ENCODE assay signal across 10 cellular contexts in the genomic region with DNA sequence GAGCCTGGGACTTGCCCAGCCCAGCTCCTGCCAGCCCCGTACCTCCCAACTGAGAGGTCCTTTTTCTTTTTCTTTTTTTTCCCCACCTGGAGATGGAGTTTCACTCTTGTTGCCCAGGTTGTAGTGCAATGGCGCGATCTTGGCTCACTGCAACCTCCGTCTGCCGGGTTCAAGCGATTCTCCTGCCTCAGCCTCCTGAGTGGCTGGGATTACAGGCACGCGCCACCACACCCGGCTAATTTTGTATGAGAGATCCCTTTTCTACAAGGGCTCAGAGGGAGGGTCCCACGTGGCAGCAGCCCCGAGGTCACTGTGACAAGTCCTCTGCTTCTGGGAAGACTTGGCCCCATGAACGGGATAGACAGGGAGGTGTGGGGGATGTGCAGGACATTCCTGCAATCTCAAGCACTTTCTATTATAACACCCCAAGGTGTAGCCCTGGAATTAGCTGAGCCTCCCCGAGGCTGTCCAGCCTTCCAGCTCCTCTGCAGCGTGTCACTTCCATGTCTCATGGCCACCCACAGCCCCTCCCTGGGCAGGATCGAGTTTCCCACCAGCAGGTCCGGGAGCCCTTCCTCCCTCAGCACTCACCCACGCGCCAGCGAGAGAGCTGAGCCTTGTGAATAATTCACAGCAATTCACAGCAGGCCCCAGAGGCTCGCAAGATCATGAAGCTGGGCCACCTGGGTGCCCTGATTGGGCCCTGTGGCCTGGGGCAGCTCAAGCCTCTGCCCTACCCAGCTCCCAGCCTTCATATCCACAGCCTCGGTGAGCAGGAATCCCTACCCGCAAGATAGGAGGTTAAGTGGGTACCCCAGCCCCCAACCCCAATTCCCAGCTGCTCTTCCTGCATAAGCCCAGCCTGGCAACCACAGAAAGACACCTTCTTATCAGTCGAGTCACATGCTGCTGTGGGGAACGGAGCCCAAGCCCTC. TPM values are rescaled to one million over a fixed set of nuclear protein-coding genes. Genes with fewer than 3 reads are reported as not detected.
DNase-seq lines count a peak whose midpoint lies in the region; ATAC-seq, FAIRE-seq and TF ChIP-seq lines count a peak whose summit lies in the region.
"Had no signal": no experiment of that assay in that cellular context is flagged by ENCODE, and none has a peak within 500 bp of the region (broad histone marks: within the 10 kb centered on the region; RNA-seq: fewer than 3 reads in every experiment).

No MANE protein-coding gene starts in this region.

- no peaks in the 10 kb centered on the region for H3K4me1 ChIP-seq in OCI-LY7 (ENCODE audit: insufficient read depth, low read length, poor library complexity, severe bottlenecking)
- no peaks in the 10 kb centered on the region for H3K4me1 ChIP-seq in endothelial cell of umbilical vein (ENCODE audit: control insufficient read depth, extremely low read depth, insufficient read depth, low read length)
- no peaks in the 10 kb centered on the region for H3K4me1 ChIP-seq in pancreas

- no peaks in the 10 kb centered on the region for H3K36me3 ChIP-seq in OCI-LY7 (ENCODE audit: insufficient read depth, low read length)
- no peaks in the 10 kb centered on the region for H3K36me3 ChIP-seq in endothelial cell of umbilical vein (ENCODE audit: control insufficient read depth in 2 of 2, extremely low read depth in 1 of 2, insufficient read depth in 2 of 2, low read length in 2 of 2)
- H3K36me3 ChIP-seq in pancreas, result no peaks in the 10 kb centered on the region

- H3K79me2 ChIP-seq in OCI-LY7 (ENCODE audit: insufficient read depth, low read depth, low read length) (no peaks in the 10 kb centered on the region), endothelial cell of umbilical vein (ENCODE audit: control insufficient read depth, insufficient read depth, low read length) (no peaks in the 10 kb centered on the region)

- H3K9me3 ChIP-seq in OCI-LY7 (ENCODE audit: low read length) (no peaks in the 10 kb centered on the region), endothelial cell of umbilical vein (replicated peaks; ENCODE audit: control insufficient read depth, insufficient read depth, low read length) (no peaks in the 10 kb centered on the region), pancreas (no peaks in the 10 kb centered on the region)

- no peaks in the 10 kb centered on the region for H4K20me1 ChIP-seq in OCI-LY7 (ENCODE audit: insufficient read depth, low read length)
- no peaks in the 10 kb centered on the region for H4K20me1 ChIP-seq in endothelial cell of umbilical vein (replicated peaks; ENCODE audit: control insufficient read depth, extremely low read depth, insufficient read depth, low read length)

- peak in 2 of 4 donors; percentile 33 to 60 for ATAC-seq in pancreas
- no peak for ATAC-seq in GM19324 (IDR thresholded peaks at IDR 0.05; ENCODE audit: low FRiP score, unreplicated experiment)
- no peak for ATAC-seq in HG02588 (IDR thresholded peaks at IDR 0.05; ENCODE audit: unreplicated experiment)
- ATAC-seq in HG03280 (IDR thresholded peaks at IDR 0.05; ENCODE audit: unreplicated experiment), result no peak
- no peak for ATAC-seq in GM21423 (IDR thresholded peaks at IDR 0.05; ENCODE audit: unreplicated experiment)

- 69 to 73% methylated on average over 24 of the region's 24 CpGs for WGBS in pancreas, 2 donors

- no peaks in the 10 kb centered on the region for H3K9me1 ChIP-seq in endothelial cell of umbilical vein (replicated peaks; ENCODE audit: control insufficient read depth, extremely low read depth, insufficient read depth, low read length)

- FAIRE-seq in endothelial cell of umbilical vein (lab: Jason Lieb, UNC), result no peak
- no peak for FAIRE-seq in pancreas (lab: Jason Lieb, UNC)

- no peak overlapping the region for H3K9ac ChIP-seq in endothelial cell of umbilical vein (replicated peaks; ENCODE audit: extremely low read depth, insufficient read depth, low read length)

- POLR2A ChIA-PET in OCI-LY7 (lab: Charles Lee), result interaction anchor here (0.5 kb wide), 1 partner anchor 97 kb away, joined by 4 read pairs; no protein-coding TSS in a partner anchor
- POLR2A ChIA-PET in endothelial cell of umbilical vein (lab: Charles Lee), result no interaction called here

- dilution Hi-C loops in endothelial cell of umbilical vein (cut with MboI; ENCODE audit: extremely low pct_ligation_motif_present, low sequenced_read_pairs), result no loop called here

- H3K4me3 ChIP-seq in OCI-LY7 (ENCODE audit: low read depth, low read length, poor library complexity, severe bottlenecking) (no peak overlapping the region), endothelial cell of umbilical vein (replicated peaks in 1 of 3; ENCODE audit: insufficient read depth in 1 of 3, low read depth in 1 of 3, low read length in 3 of 3) (no peak overlapping the region), pancreas (no peak overlapping the region)

- no TSS peak for BruUV-seq in OCI-LY7 (replicated peaks; lab: Mats Ljungman, UMichigan)
- BruUV-seq in endothelial cell of umbilical vein (replicated peaks; lab: Mats Ljungman, UMichigan), result no TSS peak

- H2AFZ ChIP-seq in OCI-LY7 (ENCODE audit: low read length), result no peak overlapping the region
- H2AFZ ChIP-seq in endothelial cell of umbilical vein (ENCODE audit: low read depth, low read length), result no peak overlapping the region

- CTCF ChIA-PET in OCI-LY7 (lab: Charles Lee; ENCODE audit: unreplicated experiment) (no interaction called here), endothelial cell of umbilical vein (lab: Charles Lee) (interaction anchor here (0.7 to 3.0 kb wide), 5 partner anchors 8 to 96 kb away, joined by 3 to 15 read pairs (median 6); no protein-coding TSS in a partner anchor)

- no peak for TF ChIP-seq POLR2A in endothelial cell of umbilical vein (IDR thresholded peaks at IDR 0.05; ENCODE audit: low read depth, low read length)

- H3K9me2 ChIP-seq in OCI-LY7 (ENCODE audit: insufficient read depth, low read length), result no peaks in the 10 kb centered on the region

- DNase-seq in ELF-1 (ENCODE audit: low read depth, low spot score) (peak; percentile 41), OCI-LY7 (ENCODE audit: low spot score) (peak; percentile 3), endothelial cell of umbilical vein (ENCODE audit: low read depth, low spot score) (peak; percentile 7), pancreas (peak in 5 of 6 donors; percentile 28 to 80 (median 56))
- DNase-seq: activated CD4-positive, alpha-beta T cell treated with anti-CD3 and anti-CD28 coated beads, Interleukin-2, amount 50 U/mL, for 1 hour; DMS153 had no signal

- TF ChIP-seq CTCF in OCI-LY7 (conservative IDR thresholded peaks at IDR 0.05; ENCODE audit: low read length), result no peak
- no peak for TF ChIP-seq CTCF in endothelial cell of umbilical vein (IDR thresholded peaks at IDR 0.05; ENCODE audit: extremely low read depth in 1 of 2, insufficient read depth in 1 of 2, low read depth in 1 of 2, low read length in 2 of 2)
- TF ChIP-seq CTCF in pancreas (IDR thresholded peaks at IDR 0.05), result no peak

- intact Hi-C loops in OCI-LY7 (cut with micrococcal nuclease; ENCODE audit: unreplicated experiment) (no loop called here), endothelial cell of umbilical vein (cut with micrococcal nuclease) (no loop called here), pancreas (cut with DNase I) (no loop called here)

- H3K27me3 ChIP-seq in endothelial cell of umbilical vein (ENCODE audit: control insufficient read depth in 2 of 2, insufficient read depth in 2 of 2, low read length in 2 of 2), result peaks cover 0 to 7% of the 10 kb centered on the region in 2 experiments
- H3K27me3 ChIP-seq in pancreas, result no peaks in the 10 kb centered on the region

- no peak overlapping the region for H3K4me2 ChIP-seq in OCI-LY7 (ENCODE audit: low read length)
- H3K4me2 ChIP-seq in endothelial cell of umbilical vein (ENCODE audit: insufficient read depth, low read length), result no peak overlapping the region

- H3K27ac ChIP-seq in OCI-LY7 (ENCODE audit: low read depth, low read length, poor library complexity, severe bottlenecking) (no peak overlapping the region), endothelial cell of umbilical vein (ENCODE audit: insufficient read depth, low read depth, low read length) (no peak overlapping the region), pancreas (no peak overlapping the region)

TF ChIP-seq in endothelial cell of umbilical vein, 7 proteins besides CTCF, POLR2A, EP300 and RAD21 (continues in another document):
- TF ChIP-seq, protein P1, sequence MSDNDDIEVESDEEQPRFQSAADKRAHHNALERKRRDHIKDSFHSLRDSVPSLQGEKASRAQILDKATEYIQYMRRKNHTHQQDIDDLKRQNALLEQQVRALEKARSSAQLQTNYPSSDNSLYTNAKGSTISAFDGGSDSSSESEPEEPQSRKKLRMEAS (IDR thresholded peaks at IDR 0.05; ENCODE audit: insufficient read depth, insufficient read length), result no peak
- TF ChIP-seq MYC (IDR thresholded peaks at IDR 0.05; ENCODE audit: low read depth, low read length) (no peak), EZH2 (IDR thresholded peaks at IDR 0.05; ENCODE audit: borderline replicate concordance, low read depth, low read length, severe bottlenecking) (no peak)

RNA-seq across cellular contexts. Expression of a gene that starts 22.9 kb away (rescaled TPM):
- under 0.01 TPM in 2 replicates for total RNA-seq in OCI-LY7 (2014; rRNA removed; shearing (Covaris generic))
- total RNA-seq in OCI-LY7 (2022) (1,721 and 1,968 TPM in 2 replicates), endothelial cell of umbilical vein (1,319 and 2,019 TPM in 2 replicates), pancreas (1,000 to 10,000 TPM in 4 of 6 donors, 100 to 1,000 TPM in 2; 687 to 5,169 (median 2,340) TPM)
- polyA plus RNA-seq in endothelial cell of umbilical vein (under 0.01 and 206 TPM in 2 replicates), pancreas (not detected)
- polyA plus RNA-seq in endothelial cell of umbilical vein (2011; cell fraction: cytosol; rRNA removed), result under 0.01 TPM in 1 of 2 replicates, not detected in the other
- polyA plus RNA-seq in endothelial cell of umbilical vein (2011; cell fraction: nucleus; rRNA removed), result under 0.01 TPM in 2 replicates
- polyA plus RNA-seq in endothelial cell of umbilical vein (2012), result 123 TPM in 1 of 2 replicates, not detected in the other
- 9,566 and 13,963 TPM in 2 replicates for polyA minus RNA-seq in endothelial cell of umbilical vein
- 46,668 TPM for polyA minus RNA-seq in endothelial cell of umbilical vein (2011; cell fraction: cytosol; rRNA and poly(A)+ RNA removed)
- polyA minus RNA-seq in endothelial cell of umbilical vein (2011; cell fraction: nucleus; rRNA and poly(A)+ RNA removed), result 60,677 and 87,675 TPM in 2 replicates

RNA-seq across cellular contexts. Expression of a gene that starts 50.7 kb away (rescaled TPM):
- total RNA-seq in OCI-LY7 (2014; rRNA removed; shearing (Covaris generic)), result under 0.01 TPM in 2 replicates
- total RNA-seq in OCI-LY7 (2022), result 1,721 and 1,968 TPM in 2 replicates
- 1,319 and 2,019 TPM in 2 replicates for total RNA-seq in endothelial cell of umbilical vein
- under 0.01 and 206 TPM in 2 replicates for polyA plus RNA-seq in endothelial cell of umbilical vein
- under 0.01 TPM in 1 of 2 replicates, not detected in the other for polyA plus RNA-seq in endothelial cell of umbilical vein (2011; cell fraction: cytosol; rRNA removed)
- polyA plus RNA-seq in endothelial cell of umbilical vein (2011; cell fraction: nucleus; rRNA removed), result under 0.01 TPM in 2 replicates
- 123 TPM in 1 of 2 replicates, not detected in the other for polyA plus RNA-seq in endothelial cell of umbilical vein (2012)
- polyA minus RNA-seq in endothelial cell of umbilical vein, result 9,566 and 13,963 TPM in 2 replicates
- polyA minus RNA-seq in endothelial cell of umbilical vein (2011; cell fraction: cytosol; rRNA and poly(A)+ RNA removed), result 46,668 TPM
- polyA minus RNA-seq in endothelial cell of umbilical vein (2011; cell fraction: nucleus; rRNA and poly(A)+ RNA removed), result 60,677 and 87,675 TPM in 2 replicates
- 1,000 to 10,000 TPM in 4 of 6 donors, 100 to 1,000 TPM in 2; 687 to 5,169 (median 2,340) TPM for total RNA-seq in pancreas
- polyA plus RNA-seq in pancreas, result not detected

Comparison
In these comparisons a context has a peak if more than half of its experiments do, and no peak if none do; other contexts are left out.
1. DNase-seq: peak in every context shown above with its lines; median percentile 56 in pancreas; 41 in ELF-1; 7 in endothelial cell of umbilical vein; 3 in OCI-LY7.